ENCODE assay signal across 13 cellular contexts in the genomic region with DNA sequence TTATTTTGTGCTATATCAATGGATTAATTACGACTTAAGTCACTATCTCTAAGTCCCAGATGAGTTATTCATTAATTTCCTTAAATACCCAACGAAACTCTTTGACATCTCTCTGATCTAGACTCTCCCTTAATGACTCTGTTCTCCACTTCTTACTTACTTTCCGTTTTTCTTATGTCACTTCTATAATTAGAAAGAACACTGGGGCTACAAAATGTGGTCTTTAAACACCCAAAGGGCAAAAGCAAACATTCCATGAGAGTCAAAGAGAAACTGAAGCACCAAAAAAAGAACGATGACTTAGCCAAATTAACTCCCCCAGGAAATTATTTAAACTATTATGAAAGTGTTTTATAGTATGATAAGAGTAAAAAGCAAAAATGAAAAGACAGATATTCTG.
A peak's percentile ranks its signal among the peaks of the same experiment; 100 is the strongest.
DNase-seq lines count a peak whose midpoint lies in the region; ATAC-seq lines count a peak whose summit lies in the region.
"Had no signal": no experiment of that assay in that cellular context is flagged by ENCODE, and none has a peak within 500 bp of the region (broad histone marks: within the 10 kb centered on the region; RNA-seq: fewer than 3 reads in every experiment).

No MANE protein-coding gene starts in this region.

- no peaks in the 10 kb centered on the region for H4K20me1 ChIP-seq in BLaER1 treated with 17β-estradiol and CSF1 and Interleukin-3, amounts not matched to agents 10 nM and 100 nM

- peak overlapping the region in 9 of 11 experiments; percentile 1 to 51 (median 27); a peak in 13 of 22 replicates for H3K4me2 ChIP-seq in BLaER1 treated with 17β-estradiol and CSF1 and Interleukin-3, amounts not matched to agents 10 nM and 100 nM

- peaks cover 0 to 21% (median 13%) of the 10 kb centered on the region in 10 experiments; a peak in 15 of 20 replicates for H3K4me1 ChIP-seq in BLaER1 treated with 17β-estradiol and CSF1 and Interleukin-3, amounts not matched to agents 10 nM and 100 nM
- H3K4me1 ChIP-seq in SJSA1 (replicated peaks) = peaks cover 12% of the 10 kb centered on the region

- ATAC-seq in GM19351 (IDR thresholded peaks at IDR 0.05; ENCODE audit: unreplicated experiment) (peak; percentile 91), HG02973 (IDR thresholded peaks at IDR 0.05; ENCODE audit: unreplicated experiment) (peak; percentile 77), HG02970 (IDR thresholded peaks at IDR 0.05; ENCODE audit: low FRiP score, unreplicated experiment) (no peak)

- no peaks in the 10 kb centered on the region for H3K36me3 ChIP-seq in BLaER1 treated with 17β-estradiol and CSF1 and Interleukin-3, amounts not matched to agents 10 nM and 100 nM
- H3K36me3 ChIP-seq in SJSA1 = no peaks in the 10 kb centered on the region
- H3K36me3 ChIP-seq: MG63 had no signal

- no peak overlapping the region for H3K9ac ChIP-seq in BLaER1 treated with 17β-estradiol and CSF1 and Interleukin-3, amounts not matched to agents 10 nM and 100 nM

- H3K9me3 ChIP-seq in BLaER1 treated with 17β-estradiol and CSF1 and Interleukin-3, amounts not matched to agents 10 nM and 100 nM (replicated peaks in 1 of 11) = peaks cover 0 to 8% (median 4%) of the 10 kb centered on the region in 11 experiments; a peak in 4 of 22 replicates
- no peaks in the 10 kb centered on the region for H3K9me3 ChIP-seq in SJSA1 (replicated peaks)
- H3K9me3 ChIP-seq: MG63 had no signal

- DNase-seq in SJSA1 (ENCODE audit: low read depth in 1 of 2, low spot score in 2 of 2) (no peak), kidney tubule cell (ENCODE audit: low spot score) (no peak), hypothalamus (lab: John Stamatoyannopoulos, UW) (no peak)
- DNase-seq in effector CD8-positive, alpha-beta T cell (lab: John Stamatoyannopoulos, UW) = no peak
- DNase-seq: activated CD4-positive, alpha-beta T cell treated with anti-CD3 and anti-CD28 coated beads for 4 hours; activated gamma-delta T cell; MG63; NCI-H524 treated with DMSO at 0.1 percent for 48 hours; stimulated activated CD4-positive, alpha-beta T cell treated with anti-CD3 and anti-CD28 coated beads, Interleukin-12 subunit alpha, Interleukin-12 subunit beta, amount 100 ng/mL, for 4 hours had no signal

- no peak overlapping the region for H3K27ac ChIP-seq in BLaER1 treated with 17β-estradiol and CSF1 and Interleukin-3, amounts not matched to agents 10 nM and 100 nM
- H3K27ac ChIP-seq in SJSA1 = 0 out of 2 replicates have a peak overlapping the region, but pooled peaks have one; percentile 10

- no peak overlapping the region for H3K4me3 ChIP-seq in BLaER1 treated with 17β-estradiol and CSF1 and Interleukin-3, amounts not matched to agents 10 nM and 100 nM
- no peak overlapping the region for H3K4me3 ChIP-seq in SJSA1
- H3K4me3 ChIP-seq: MG63 had no signal

- H3K27me3 ChIP-seq in BLaER1 treated with 17β-estradiol and CSF1 and Interleukin-3, amounts not matched to agents 10 nM and 100 nM = no peaks in the 10 kb centered on the region
- H3K27me3 ChIP-seq in SJSA1 (replicated peaks) = no peaks in the 10 kb centered on the region
- H3K27me3 ChIP-seq: MG63 had no signal
